In genomic region chr1:227946624-227947424, GRCh38 we compare ENCODE assay signal across 8 cellular contexts. TPM values are rescaled to one million over a fixed set of nuclear protein-coding genes. Genes with fewer than 3 reads are reported as not detected.
DNase-seq lines count a peak whose midpoint lies in the region; ATAC-seq, FAIRE-seq and TF ChIP-seq lines count a peak whose summit lies in the region.

No MANE protein-coding gene starts in this region.

- H3K4me1 ChIP-seq in SJCRH30: peaks cover 28% of the 10 kb centered on the region
- H3K4me1 ChIP-seq in heart left ventricle: peaks cover 0 to 57% (median 32%) of the 10 kb centered on the region in 12 donors
- peaks cover 20 to 33% of the 10 kb centered on the region in 2 experiments for H3K4me1 ChIP-seq in trophoblast cell (ENCODE audit: control insufficient read depth in 1 of 2, insufficient read depth in 2 of 2, low read length in 2 of 2)

- ATAC-seq in GM18517 (IDR thresholded peaks at IDR 0.05; ENCODE audit: unreplicated experiment) (peak; percentile 54), heart left ventricle (peak; percentile 59 to 79 (median 72)), HG03097 (IDR thresholded peaks at IDR 0.05; ENCODE audit: low FRiP score, unreplicated experiment) (no peak)

- intact Hi-C loops in heart left ventricle (cut with DNase I): loop anchor here (1.0 to 10.0 kb wide), 10 partner anchors 184 to 466 kb away; partner anchors contain the start of gene ZNF678 (in 2 of the 10)

- POLR2A ChIA-PET in AG04449 (lab: Yijun Ruan, JAX): interaction anchor here (3.5 kb wide), 1 partner anchor 153 kb away, joined by 12 read pairs; no protein-coding TSS in a partner anchor

- CTCF ChIA-PET in AG04449 (lab: Yijun Ruan, JAX): interaction anchor here (0.8 to 5.3 kb wide), 11 partner anchors 10 to 404 kb away, joined by 3 to 121 read pairs (median 4); partner anchors contain the start of gene JMJD4

- TF ChIP-seq CTCF in AG04449 (IDR thresholded peaks at IDR 0.05; ENCODE audit: insufficient read depth, low read length, missing control alignments): peak; percentile 80
- peak; percentile 62 to 90 (median 82) for TF ChIP-seq CTCF in heart left ventricle (IDR thresholded peaks at IDR 0.05)

- H3K18ac ChIP-seq in trophoblast cell (ENCODE audit: low read length): peak overlapping the region; percentile 76

- H3K4me2 ChIP-seq in trophoblast cell (ENCODE audit: low read length): peak overlapping the region; percentile 88

- H3K27ac ChIP-seq in SJCRH30 (peak overlapping the region; percentile 25), heart left ventricle (peak overlapping the region in 10 of 12 donors; percentile 34 to 95 (median 89)), trophoblast cell (ENCODE audit: low read depth, low read length) (peak overlapping the region; percentile 19)

- H3K14ac ChIP-seq in trophoblast cell (ENCODE audit: low read length): no peak overlapping the region

- no peaks in the 10 kb centered on the region for H3K9me3 ChIP-seq in SJCRH30 (replicated peaks)
- H3K9me3 ChIP-seq in heart left ventricle: no peaks in the 10 kb centered on the region
- no peaks in the 10 kb centered on the region for H3K9me3 ChIP-seq in trophoblast cell (ENCODE audit: insufficient read depth, low read depth, low read length)

- no peak overlapping the region for H2BK120ac ChIP-seq in trophoblast cell (ENCODE audit: insufficient read depth, low read length, poor library complexity)

- peak overlapping the region; percentile 74 for H3K9ac ChIP-seq in trophoblast cell (ENCODE audit: low read length)

- peak overlapping the region; percentile 37 for H2AFZ ChIP-seq in trophoblast cell (ENCODE audit: insufficient read depth, low read length, poor library complexity)

- peaks cover 8% of the 10 kb centered on the region for H3K79me1 ChIP-seq in trophoblast cell (ENCODE audit: low read length)

- peak overlapping the region; percentile 41 for H3K4ac ChIP-seq in trophoblast cell (ENCODE audit: low read depth, low read length)

- no peak for TF ChIP-seq POLR2A in heart left ventricle (IDR thresholded peaks at IDR 0.05)

- H3K4me3 ChIP-seq in AG04449 (ENCODE audit: low read depth, low read length) (peak overlapping the region; percentile 60), SJCRH30 (peak overlapping the region; percentile 78), heart left ventricle (peak overlapping the region; percentile 26 to 73 (median 59)), trophoblast cell (ENCODE audit: low read depth, low read length) (peak overlapping the region; percentile 80)

- H3K36me3 ChIP-seq in SJCRH30 (no peaks in the 10 kb centered on the region), heart left ventricle (no peaks in the 10 kb centered on the region), trophoblast cell (ENCODE audit: control insufficient read depth in 1 of 2, insufficient read depth in 2 of 2, low read length in 2 of 2) (no peaks in the 10 kb centered on the region)

- no peak overlapping the region for H2BK12ac ChIP-seq in trophoblast cell (ENCODE audit: low read length)

- H2AK5ac ChIP-seq in trophoblast cell (ENCODE audit: low read length): no peak overlapping the region

- H3K79me2 ChIP-seq in trophoblast cell (ENCODE audit: control insufficient read depth, insufficient read depth, low read length, poor library complexity): peaks cover 7% of the 10 kb centered on the region

- 0 to 1% (median 1%) methylated on average over 43 to 63 of the region's 63 CpGs for WGBS in heart left ventricle, 4 donors
- no CpG with 5 or more reads among the region's 63 CpGs for WGBS in trophoblast cell (ENCODE audit: extremely low coverage, insufficient coverage, insufficient read length)

- no peak overlapping the region for H2BK5ac ChIP-seq in trophoblast cell (ENCODE audit: low read depth, low read length, poor library complexity)

- no peaks in the 10 kb centered on the region for H3K27me3 ChIP-seq in SJCRH30
- peaks cover 0 to 29% (median 0%) of the 10 kb centered on the region in 9 donors for H3K27me3 ChIP-seq in heart left ventricle
- H3K27me3 ChIP-seq in trophoblast cell (ENCODE audit: insufficient read depth, low read length): no peaks in the 10 kb centered on the region

- peak overlapping the region; percentile 58 for H4K91ac ChIP-seq in trophoblast cell (ENCODE audit: low read depth, low read length)

- DNase-seq in AG04449 (ENCODE audit: low read depth, low spot score): no peak
- peak; percentile 88 for DNase-seq in HTR-8/SVneo (ENCODE audit: insufficient read length, low spot score)
- DNase-seq in SJCRH30: peak; percentile 77 to 86
- DNase-seq in amniotic epithelial cell (ENCODE audit: low read depth): peak; percentile 34
- peak; percentile 75 to 84 (median 78) for DNase-seq in heart left ventricle
- peak; percentile 84 to 89 for DNase-seq in trophoblast cell

- peak overlapping the region; percentile 57 for H4K8ac ChIP-seq in trophoblast cell (ENCODE audit: low read depth, low read length)

- peak overlapping the region; percentile 56 for H4K12ac ChIP-seq in trophoblast cell (ENCODE audit: low read depth, low read length)

- H3K23ac ChIP-seq in trophoblast cell (ENCODE audit: low read length): no peak overlapping the region

- FAIRE-seq in HTR-8/SVneo (lab: Jason Lieb, UNC): no peak

RNA-seq across cellular contexts. Expression of gene WNT9A, which starts 0.9 kb away (rescaled TPM):
- 0.79 and 1.1 TPM in 2 replicates for total RNA-seq in SJCRH30 (2014; rRNA removed; shearing (Covaris generic))
- total RNA-seq in heart left ventricle: 10 to 100 TPM in 4 of 9 donors, 1 to 10 TPM in 4, under 1 TPM in 1; 0.54 to 29.8 (median 2.5) TPM
- 1 to 10 TPM in 1 of 2 donors, under 1 TPM in 1; 0.54 to 1.3 TPM for polyA plus RNA-seq in heart left ventricle
- polyA plus RNA-seq in trophoblast cell (2013): 5.1 and 5.7 TPM in 2 replicates

RNA-seq across cellular contexts. Expression of gene WNT3A, which starts 60.0 kb away (rescaled TPM):
- not detected in 2 replicates for total RNA-seq in SJCRH30 (2014; rRNA removed; shearing (Covaris generic))
- not detected for total RNA-seq in heart left ventricle
- polyA plus RNA-seq in heart left ventricle: not detected
- 1.6 TPM in 2 replicates for polyA plus RNA-seq in trophoblast cell (2013)

Comparison
In these comparisons a context has a peak if more than half of its experiments do, and no peak if none do; other contexts are left out.
1. H3K27ac ChIP-seq: peak in every context shown above with its lines; median percentile 89 in heart left ventricle; 25 in SJCRH30; 19 in trophoblast cell.